Comparison of ENCODE assay signal across 21 cellular contexts in genomic region chr6:12586696-12587095, GRCh38.
"Had no signal": no experiment of that assay in that cellular context is flagged by ENCODE, and none has a peak within 500 bp of the region (broad histone marks: within the 10 kb centered on the region; RNA-seq: fewer than 3 reads in every experiment).

No MANE protein-coding gene starts in this region.

- H3K4me1 ChIP-seq: neural progenitor cell, pancreas had no signal

- H3K4me3 ChIP-seq: heart left ventricle, left ventricle myocardium inferior, lung, neural progenitor cell, pancreas had no signal

- H3K9me3 Mint-ChIP-seq: natural killer cell treated with Interleukin-12 subunit alpha and Interleukin-12 subunit beta and Interleukin-15 and Interleukin-18, amount 100 ng/mL, for 72 hours; neural progenitor cell had no signal

- H3K27ac Mint-ChIP-seq: natural killer cell treated with Interleukin-12 subunit alpha and Interleukin-12 subunit beta and Interleukin-15 and Interleukin-18, amount 100 ng/mL, for 72 hours; progenitor cell of endocrine pancreas; type B pancreatic cell had no signal

- H3K4me3 Mint-ChIP-seq: natural killer cell treated with Interleukin-12 subunit alpha and Interleukin-12 subunit beta and Interleukin-15 and Interleukin-18, amount 100 ng/mL, for 72 hours; neural progenitor cell; type B pancreatic cell had no signal

- DNase-seq: effector memory CD4-positive, alpha-beta T cell; erythroblast; heart left ventricle; hypothalamus; left ventricle myocardium inferior; midbrain; nucleus accumbens; pancreas; right cardiac atrium; stimulated activated CD4-positive, alpha-beta T cell treated with anti-CD3 and anti-CD28 coated beads, Interleukin-12 subunit alpha, Interleukin-12 subunit beta, amount 100 ng/mL, for 4 hours; stimulated activated naive CD4-positive, alpha-beta T cell treated with Interleukin-2 at 50 U/mL for 16 hours had no signal

- H3K4me2 ChIP-seq: neural progenitor cell had no signal

- FAIRE-seq: endometrium, frontal cortex, islet of Langerhans, pancreas, small intestine, urothelium cell line had no signal

- H3K36me3 Mint-ChIP-seq: natural killer cell treated with Interleukin-12 subunit alpha and Interleukin-12 subunit beta and Interleukin-15 and Interleukin-18, amount 100 ng/mL, for 72 hours; neural progenitor cell; type B pancreatic cell had no signal

- H3K27me3 Mint-ChIP-seq: progenitor cell of endocrine pancreas, type B pancreatic cell had no signal

- H3K9me3 ChIP-seq: heart left ventricle, left ventricle myocardium inferior, pancreas had no signal

- H3K36me3 ChIP-seq: heart left ventricle, left ventricle myocardium inferior, neural progenitor cell, pancreas had no signal

- ATAC-seq: heart left ventricle; natural killer cell treated with Interleukin-12 subunit alpha and Interleukin-12 subunit beta and Interleukin-15 and Interleukin-18, amount 100 ng/mL, for 72 hours; pancreas; right cardiac atrium had no signal

- H3K27me3 ChIP-seq: heart left ventricle, neural progenitor cell, pancreas had no signal

- H3K27ac ChIP-seq: neural progenitor cell, pancreas had no signal

- H2AFZ ChIP-seq: neural progenitor cell had no signal
